32 cellular contexts compared by ENCODE assay signal in genomic region chr17:60047046-60047445, GRCh38.
"Had no signal": no experiment of that assay in that cellular context is flagged by ENCODE, and none has a peak within 500 bp of the region (broad histone marks: within the 10 kb centered on the region; RNA-seq: fewer than 3 reads in every experiment).

No MANE protein-coding gene starts in this region.

- H3K27ac ChIP-seq: adrenal gland, ascending aorta, body of pancreas, brain microvascular endothelial cell, breast epithelium, cardiac muscle cell had no signal

- H3K9me3 ChIP-seq: adrenal gland, ascending aorta, body of pancreas, breast epithelium had no signal

- H3K27me3 ChIP-seq: adrenal gland, ascending aorta, body of pancreas, brain microvascular endothelial cell, breast epithelium, cardiac muscle cell had no signal

- FAIRE-seq: astrocyte, bronchial epithelial cell had no signal

- ATAC-seq: activated naive CD4-positive, alpha-beta T cell treated with anti-CD3 and anti-CD28 coated beads, Interleukin-2, amount 50 U/mL, for 72 hours; activated naive CD8-positive, alpha-beta T cell treated with anti-CD3 and anti-CD28 coated beads, Interleukin-2, amount 50 U/mL, for 24 hours; activated T-cell treated with anti-CD3 and anti-CD28 coated beads, Interleukin-2, amount 50 U/mL, for 4 hours; activated T-cell treated with anti-CD3 and anti-CD28 coated beads, Interleukin-2, amount 50 U/mL, for 72 hours; activated T-helper 17 cell treated with anti-CD3 and anti-CD28 coated beads, Interleukin-2, amount 50 U/mL, for 72 hours; body of pancreas had no signal

- H3K4me3 ChIP-seq: adrenal gland, ascending aorta, body of pancreas, breast epithelium, cardiac muscle cell had no signal

- DNase-seq: activated effector memory CD4-positive, alpha-beta T cell treated with anti-CD3 and anti-CD28 coated beads, Interleukin-2, amount 50 U/mL, for 16 hours; activated effector memory CD4-positive, alpha-beta T cell treated with Interleukin-2 at 50 U/mL for 16 hours; activated gamma-delta T cell; activated gamma-delta T cell treated with Interleukin-2 at 50 U/mL for 16 hours; activated naive CD4-positive, alpha-beta T cell; activated naive CD4-positive, alpha-beta T cell treated with anti-CD3 and anti-CD28 coated beads for 36 hours; activated naive CD4-positive, alpha-beta T cell treated with anti-CD3 and anti-CD28 coated beads, Interleukin-2, amount 10 ng/mL, durations not matched to agents 7 days and 5 days; activated naive CD4-positive, alpha-beta T cell treated with anti-CD3 and anti-CD28 coated beads, Interleukin-2, amount 50 U/mL, for 16 hours; activated naive CD4-positive, alpha-beta T cell treated with Interleukin-2 at 50 U/mL for 16 hours; activated naive CD8-positive, alpha-beta T cell treated with anti-CD3 and anti-CD28 coated beads for 36 hours; activated naive CD8-positive, alpha-beta T cell treated with anti-CD3 and anti-CD28 coated beads, Interleukin-2, amount 10 ng/mL, durations not matched to agents 7 days and 5 days; activated naive CD8-positive, alpha-beta T cell treated with anti-CD3 and anti-CD28 coated beads, Interleukin-2, amount 50 U/mL, for 24 hours; activated T-cell treated with anti-CD3 and anti-CD28 coated beads, Interleukin-2, amount 50 U/mL, for 4 hours; activated T-cell treated with anti-CD3 and anti-CD28 coated beads, Interleukin-2, amount 50 U/mL, for 48 hours; activated T-cell treated with anti-CD3 and anti-CD28 coated beads, Interleukin-2, amount 50 U/mL, for 72 hours; adrenal gland; amniotic stem cell; amygdala; anterior cingulate cortex; aorta; body of pancreas; brain microvascular endothelial cell; caudate nucleus; central memory CD4-positive, alpha-beta T cell; cerebellar nuclear complex had no signal

- H3K4me1 ChIP-seq: adrenal gland, ascending aorta, body of pancreas, breast epithelium had no signal
